In the genomic region with DNA sequence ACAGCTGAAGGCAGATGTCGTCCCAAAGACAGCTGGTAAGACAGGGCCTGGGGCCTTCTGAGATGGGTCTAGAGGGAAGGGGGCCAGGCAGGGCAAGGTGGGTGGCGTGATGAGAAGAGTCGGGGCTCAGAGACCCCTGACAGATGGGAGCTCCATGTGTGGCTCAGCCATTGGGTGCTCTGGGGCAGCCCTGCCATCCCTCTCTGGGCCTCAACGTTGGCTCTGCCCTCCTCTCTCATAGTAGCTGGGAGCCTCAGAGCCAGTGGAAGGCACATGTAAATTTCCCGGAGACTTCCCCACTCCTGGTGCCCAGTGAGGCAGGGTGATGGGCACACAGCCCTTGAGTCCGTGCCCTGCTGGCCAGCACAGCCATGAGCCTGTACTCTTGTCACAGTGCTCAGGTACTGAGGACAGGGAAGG, we compare ENCODE assay signal across 8 cellular contexts. TPM values are rescaled to one million over a fixed set of nuclear protein-coding genes. Genes with fewer than 3 reads are reported as not detected.
DNase-seq lines count a peak whose midpoint lies in the region; ATAC-seq and TF ChIP-seq lines count a peak whose summit lies in the region.
"Had no signal": no experiment of that assay in that cellular context is flagged by ENCODE, and none has a peak within 500 bp of the region (broad histone marks: within the 10 kb centered on the region; RNA-seq: fewer than 3 reads in every experiment).

No MANE protein-coding gene starts in this region.

- H3K9me3 ChIP-seq in skeletal muscle satellite cell (replicated peaks; ENCODE audit: low read length) = no peaks in the 10 kb centered on the region

- peak overlapping the region; percentile 85 to 89 for H3K27ac Mint-ChIP-seq in T-cell

- peak overlapping the region; percentile 98 for H3K4me2 ChIP-seq in skeletal muscle satellite cell (ENCODE audit: low read length)

- no peaks in the 10 kb centered on the region for H3K9me3 Mint-ChIP-seq in T-cell

- no peak for TF ChIP-seq CTCF in GM13976 (IDR thresholded peaks at IDR 0.05; ENCODE audit: borderline replicate concordance, control extremely low read depth, extremely low read depth, insufficient read depth, missing control alignments)
- no peak for TF ChIP-seq CTCF in fibroblast of pulmonary artery (IDR thresholded peaks at IDR 0.05; ENCODE audit: low read length, missing control alignments)

- H3K27me3 Mint-ChIP-seq in T-cell = no peaks in the 10 kb centered on the region

- CTCF ChIA-PET in T-cell (lab: Charles Lee) = no interaction called here

- POLR2A ChIA-PET in T-cell (lab: Charles Lee) = no interaction called here

- H3K36me3 ChIP-seq in skeletal muscle satellite cell (ENCODE audit: insufficient read depth, low read length) = peaks cover 55% of the 10 kb centered on the region

- no peak for ATAC-seq in T-cell (replicated peaks in 1 of 4)

- peak overlapping the region; percentile 77 to 81 (median 81) for H3K4me3 Mint-ChIP-seq in T-cell

- peaks cover 19 to 35% (median 22%) of the 10 kb centered on the region in 3 donors for H3K4me1 Mint-ChIP-seq in T-cell

- peak overlapping the region; percentile 95 for H3K9ac ChIP-seq in skeletal muscle satellite cell (ENCODE audit: low read depth, low read length)

- peak; percentile 8 for DNase-seq in GM13976 (ENCODE audit: low spot score)
- DNase-seq in T-cell = no peak
- no peak for DNase-seq in fibroblast of pulmonary artery (ENCODE audit: low read depth)
- no peak for DNase-seq in DMS 273 (lab: John Stamatoyannopoulos, UW; ENCODE audit: unreplicated experiment)
- DNase-seq in NCI-H1930 (lab: John Stamatoyannopoulos, UW) = no peak
- DNase-seq in DMS53 (lab: John Stamatoyannopoulos, UW) = no peak
- DNase-seq: caudate nucleus had no signal

- no peaks in the 10 kb centered on the region for H3K27me3 ChIP-seq in skeletal muscle satellite cell (ENCODE audit: control insufficient read depth, insufficient read depth, low read length)

- in situ Hi-C loops in GM13976 (cut with MboI; ENCODE audit: low sequenced_read_pairs, unreplicated experiment) = no loop called here

- peaks cover 37% of the 10 kb centered on the region for H3K36me3 Mint-ChIP-seq in T-cell

- H3K4me1 ChIP-seq in skeletal muscle satellite cell (ENCODE audit: control insufficient read depth, insufficient read depth, low read length) = peaks cover 26% of the 10 kb centered on the region

- H3K4me3 ChIP-seq in fibroblast of pulmonary artery (replicated peaks; ENCODE audit: low read depth, low read length) (peak overlapping the region; percentile 75), skeletal muscle satellite cell (ENCODE audit: low read length) (peak overlapping the region; percentile 89)

RNA-seq across cellular contexts. Expression of a gene that starts 1.8 kb away (rescaled TPM):
- 10 to 100 TPM; 25.6 to 36.2 (median 31.3) TPM for total RNA-seq in T-cell
- total RNA-seq in skeletal muscle satellite cell (2012; rRNA removed) = 56.0 and 66.0 TPM in 2 replicates
